In the genomic region with DNA sequence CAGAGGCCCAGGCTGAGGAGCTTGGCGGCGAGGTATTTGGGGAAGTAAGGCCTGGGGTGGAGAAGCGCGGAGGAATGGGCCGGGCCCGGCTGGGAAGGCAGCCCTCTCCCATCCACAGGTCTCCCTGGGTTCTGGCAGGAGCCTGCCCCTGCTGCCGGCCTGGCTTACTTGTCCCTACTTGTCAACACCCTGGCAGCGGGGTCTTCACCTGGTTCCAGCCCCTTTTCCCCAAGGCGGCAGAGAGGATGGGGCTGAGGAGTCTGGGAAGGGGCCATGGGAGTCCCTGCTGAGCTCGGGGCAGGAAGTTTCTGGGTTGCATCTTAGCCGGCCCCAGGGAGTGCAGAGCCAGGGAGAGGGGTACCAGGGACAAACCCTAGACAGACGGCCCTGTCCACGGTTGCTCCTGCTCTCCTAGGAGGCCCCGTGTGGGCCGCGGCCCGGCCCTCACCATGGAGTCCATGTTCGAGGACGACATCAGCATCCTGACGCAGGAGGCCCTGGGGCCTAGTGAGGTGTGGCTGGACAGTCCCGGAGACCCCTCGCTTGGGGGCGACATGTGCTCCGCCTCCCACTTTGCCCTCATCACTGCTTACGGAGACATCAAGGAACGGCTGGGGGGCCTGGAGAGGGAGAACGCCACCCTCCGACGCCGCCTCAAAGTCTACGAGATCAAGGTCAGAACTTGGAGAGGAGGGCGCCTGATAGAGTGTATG, we compare ENCODE assay signal across 9 cellular contexts. TPM values are rescaled to one million over a fixed set of nuclear protein-coding genes. Genes with fewer than 3 reads are reported as not detected.
DNase-seq lines count a peak whose midpoint lies in the region; ATAC-seq and TF ChIP-seq lines count a peak whose summit lies in the region.
"Had no signal": no experiment of that assay in that cellular context is flagged by ENCODE, and none has a peak within 500 bp of the region (broad histone marks: within the 10 kb centered on the region; RNA-seq: fewer than 3 reads in every experiment).

No MANE protein-coding gene starts in this region.

- H3K4me2 ChIP-seq in OCI-LY3 (ENCODE audit: low read length) (peak overlapping the region; percentile 99), fibroblast of lung (ENCODE audit: extremely low read depth, insufficient read depth, low read length) (peak overlapping the region; percentile 90)

- peak overlapping the region; percentile 78 to 95 (median 89) for H3K4me3 Mint-ChIP-seq in CD8-positive, alpha-beta memory T cell
- peak overlapping the region; percentile 79 for H3K4me3 Mint-ChIP-seq in osteocyte (ENCODE audit: unreplicated experiment)

- no peaks in the 10 kb centered on the region for H4K20me1 ChIP-seq in OCI-LY3 (ENCODE audit: insufficient read depth, low read length)
- no peaks in the 10 kb centered on the region for H4K20me1 ChIP-seq in fibroblast of lung (ENCODE audit: control insufficient read depth, extremely low read depth, insufficient read depth, low read length)

- peak overlapping the region in 3 of 8 donors; percentile 50 to 94 (median 92) for H3K27ac Mint-ChIP-seq in CD8-positive, alpha-beta memory T cell
- H3K27ac Mint-ChIP-seq in osteocyte (ENCODE audit: unreplicated experiment) = peak overlapping the region; percentile 68

- no peak for DNase-seq in CD8-positive, alpha-beta memory T cell
- DNase-seq in fibroblast of lung (ENCODE audit: low read depth in 2 of 2) (no peak), osteocyte (ENCODE audit: extremely low spot score, unreplicated experiment) (no peak), brain microvascular endothelial cell (no peak), GM19238 (ENCODE audit: insufficient read length, low spot score) (no peak), NCI-H69 (lab: John Stamatoyannopoulos, UW) (no peak)
- DNase-seq: NCI-H2107 had no signal

- H3K4me3 ChIP-seq in CD8-positive, alpha-beta memory T cell (ENCODE audit: low read length) = no peak overlapping the region
- H3K4me3 ChIP-seq in OCI-LY3 (ENCODE audit: low read length) = 0 out of 2 replicates have a peak overlapping the region, but pooled peaks have one; percentile 91
- H3K4me3 ChIP-seq in fibroblast of lung (replicated peaks in 1 of 4; ENCODE audit: control extremely low read depth in 1 of 4, insufficient read depth in 1 of 4, low read depth in 3 of 4, low read length in 4 of 4) = peak overlapping the region in 3 of 4 experiments; percentile 55 to 75 (median 60)
- no peak overlapping the region for H3K4me3 ChIP-seq in brain microvascular endothelial cell (ENCODE audit: low read depth, low read length)

- H2AFZ ChIP-seq in OCI-LY3 (ENCODE audit: low read depth, low read length) (no peak overlapping the region), fibroblast of lung (ENCODE audit: low read length) (no peak overlapping the region)

- POLR2A ChIA-PET in CD8-positive, alpha-beta memory T cell (lab: Charles Lee) = no interaction called here

- no peak for ATAC-seq in esophagus mucosa

- in situ Hi-C loops in brain microvascular endothelial cell (cut with HindIII; ENCODE audit: low pct_ligation_motif_present, low sequenced_read_pairs) = no loop called here

- H3K79me2 ChIP-seq in OCI-LY3 (ENCODE audit: low read length) (no peaks in the 10 kb centered on the region), fibroblast of lung (ENCODE audit: control insufficient read depth, insufficient read depth, low read length) (no peaks in the 10 kb centered on the region)

- CTCF ChIA-PET in CD8-positive, alpha-beta memory T cell (lab: Charles Lee) = interaction anchor here (1.1 to 2.3 kb wide), 4 partner anchors 12 to 37 kb away, joined by 3 to 8 read pairs (median 4); partner anchors contain the start of gene TBX21

- H3K27me3 ChIP-seq in CD8-positive, alpha-beta memory T cell (ENCODE audit: insufficient read depth, low read length, poor library complexity, severe bottlenecking) = no peaks in the 10 kb centered on the region
- peaks cover 8% of the 10 kb centered on the region; the same call in 1 of the 2 replicates for H3K27me3 ChIP-seq in OCI-LY3 (ENCODE audit: low read depth, low read length)
- peaks cover 7% of the 10 kb centered on the region for H3K27me3 ChIP-seq in fibroblast of lung (ENCODE audit: control insufficient read depth, insufficient read depth, low read length)
- H3K27me3 ChIP-seq in brain microvascular endothelial cell (replicated peaks) = no peaks in the 10 kb centered on the region

- H3K9ac ChIP-seq in OCI-LY3 (ENCODE audit: low read length) (no peak overlapping the region), fibroblast of lung (ENCODE audit: insufficient read depth, low read length) (peak overlapping the region; percentile 16)

- H3K36me3 Mint-ChIP-seq in CD8-positive, alpha-beta memory T cell = peaks cover 0 to 4% (median 0%) of the 10 kb centered on the region in 3 donors
- H3K36me3 Mint-ChIP-seq in osteocyte (ENCODE audit: unreplicated experiment) = peaks cover 5% of the 10 kb centered on the region

- H3K27me3 Mint-ChIP-seq in CD8-positive, alpha-beta memory T cell = peaks cover 0 to 2% of the 10 kb centered on the region in 2 donors
- no peaks in the 10 kb centered on the region for H3K27me3 Mint-ChIP-seq in osteocyte (ENCODE audit: unreplicated experiment)

- H3K4me1 ChIP-seq in CD8-positive, alpha-beta memory T cell (ENCODE audit: insufficient read depth, low read length) = peaks cover 39% of the 10 kb centered on the region
- H3K4me1 ChIP-seq in OCI-LY3 (ENCODE audit: low read length) (peaks cover 17% of the 10 kb centered on the region), fibroblast of lung (ENCODE audit: control insufficient read depth, extremely low read depth, insufficient read depth, low read length) (peaks cover 4% of the 10 kb centered on the region)

- peaks cover 46 to 63% (median 50%) of the 10 kb centered on the region in 3 donors for H3K4me1 Mint-ChIP-seq in CD8-positive, alpha-beta memory T cell
- H3K4me1 Mint-ChIP-seq in osteocyte (ENCODE audit: unreplicated experiment) = peaks cover 22% of the 10 kb centered on the region

- no peaks in the 10 kb centered on the region for H3K9me3 ChIP-seq in CD8-positive, alpha-beta memory T cell (ENCODE audit: low read length)
- H3K9me3 ChIP-seq in OCI-LY3 (ENCODE audit: insufficient read depth, low read length) = no peaks in the 10 kb centered on the region
- H3K9me3 ChIP-seq in fibroblast of lung (ENCODE audit: control insufficient read depth, insufficient read depth, low read depth, low read length) = no peaks in the 10 kb centered on the region

- no peaks in the 10 kb centered on the region for H3K9me3 Mint-ChIP-seq in CD8-positive, alpha-beta memory T cell
- no peaks in the 10 kb centered on the region for H3K9me3 Mint-ChIP-seq in osteocyte (ENCODE audit: unreplicated experiment)

- TF ChIP-seq CTCF in OCI-LY3 (IDR thresholded peaks at IDR 0.05; ENCODE audit: low read depth, low read length) = no peak
- no peak for TF ChIP-seq CTCF in fibroblast of lung (conservative IDR thresholded peaks at IDR 0.05 in 1 of 2, IDR thresholded peaks at IDR 0.05 in 1 of 2; ENCODE audit: low read depth in 1 of 2, low read length in 2 of 2)
- TF ChIP-seq CTCF in osteocyte (IDR thresholded peaks at IDR 0.05) = no peak
- no peak for TF ChIP-seq CTCF in brain microvascular endothelial cell (IDR thresholded peaks at IDR 0.05; ENCODE audit: low read depth, low read length, missing control alignments)

- no peaks in the 10 kb centered on the region for H3K36me3 ChIP-seq in CD8-positive, alpha-beta memory T cell (ENCODE audit: insufficient read depth, low read length)
- H3K36me3 ChIP-seq in OCI-LY3 (replicated peaks; ENCODE audit: low read depth, low read length) = no peaks in the 10 kb centered on the region
- H3K36me3 ChIP-seq in fibroblast of lung (ENCODE audit: control insufficient read depth, insufficient read depth, low read length) = peaks cover 4% of the 10 kb centered on the region
- no peaks in the 10 kb centered on the region for H3K36me3 ChIP-seq in brain microvascular endothelial cell (replicated peaks)

- peak overlapping the region; percentile 51 for H3K27ac ChIP-seq in CD8-positive, alpha-beta memory T cell (ENCODE audit: low read depth, low read length)
- H3K27ac ChIP-seq in OCI-LY3 (ENCODE audit: low read length) (no peak overlapping the region), fibroblast of lung (ENCODE audit: insufficient read depth, low read length) (no peak overlapping the region), brain microvascular endothelial cell (no peak overlapping the region)

RNA-seq across cellular contexts. Expression of gene TBKBP1, which starts 1.9 kb away (rescaled TPM):
- total RNA-seq in CD8-positive, alpha-beta memory T cell = 1 to 10 TPM; 6.6 to 6.7 TPM
- 1.8 TPM for polyA plus RNA-seq in CD8-positive, alpha-beta memory T cell
- total RNA-seq in fibroblast of lung (11.3 and 11.6 TPM in 2 replicates), osteocyte (16.5 and 17.4 TPM in 2 replicates), esophagus mucosa (3.1 TPM)
- 4.6 and 5.3 TPM in 2 replicates for polyA plus RNA-seq in fibroblast of lung
- 7.6 and 8.0 TPM in 2 replicates for polyA plus RNA-seq in fibroblast of lung (2012)
- polyA minus RNA-seq in fibroblast of lung (ENCODE audit: low replicate concordance) = 8.3 and 8.6 TPM in 2 replicates

RNA-seq across cellular contexts. Expression of gene TBX21, which starts 37.2 kb away (rescaled TPM):
- total RNA-seq in CD8-positive, alpha-beta memory T cell = 10 to 100 TPM; 37.8 to 39.8 TPM
- 59.6 TPM for polyA plus RNA-seq in CD8-positive, alpha-beta memory T cell
- total RNA-seq in fibroblast of lung = not detected in 2 replicates
- polyA plus RNA-seq in fibroblast of lung = not detected in 2 replicates
- not detected in 2 replicates for polyA plus RNA-seq in fibroblast of lung (2012)
- not detected in 2 replicates for polyA minus RNA-seq in fibroblast of lung (ENCODE audit: low replicate concordance)
- total RNA-seq in osteocyte = not detected in 2 replicates
- total RNA-seq in esophagus mucosa = not detected

RNA-seq across cellular contexts. Expression of gene KPNB1, which starts 46.1 kb away (rescaled TPM):
- 100 to 1,000 TPM; 907 to 915 TPM for total RNA-seq in CD8-positive, alpha-beta memory T cell
- polyA plus RNA-seq in CD8-positive, alpha-beta memory T cell = 35.9 TPM
- 209 and 267 TPM in 2 replicates for total RNA-seq in fibroblast of lung
- 253 and 361 TPM in 2 replicates for polyA plus RNA-seq in fibroblast of lung
- 281 and 332 TPM in 2 replicates for polyA plus RNA-seq in fibroblast of lung (2012)
- polyA minus RNA-seq in fibroblast of lung (ENCODE audit: low replicate concordance) = 632 and 647 TPM in 2 replicates
- total RNA-seq in osteocyte = 301 and 304 TPM in 2 replicates
- 232 TPM for total RNA-seq in esophagus mucosa

Comparison
In these comparisons a context has a peak if more than half of its experiments do, and no peak if none do; other contexts are left out.
1. H3K4me3 ChIP-seq: peak in OCI-LY3 (single experiment) and fibroblast of lung (3 of 4); none in CD8-positive, alpha-beta memory T cell (single experiment) and brain microvascular endothelial cell (single experiment).
2. RNA of gene TBX21, which starts 37.2 kb away (total RNA-seq): 37.8 to 39.8 TPM in CD8-positive, alpha-beta memory T cell; not detected in fibroblast of lung, not detected in osteocyte and not detected in esophagus mucosa (single experiment); every median in the first group is over 10 times any median in the second.